In the genomic region with DNA sequence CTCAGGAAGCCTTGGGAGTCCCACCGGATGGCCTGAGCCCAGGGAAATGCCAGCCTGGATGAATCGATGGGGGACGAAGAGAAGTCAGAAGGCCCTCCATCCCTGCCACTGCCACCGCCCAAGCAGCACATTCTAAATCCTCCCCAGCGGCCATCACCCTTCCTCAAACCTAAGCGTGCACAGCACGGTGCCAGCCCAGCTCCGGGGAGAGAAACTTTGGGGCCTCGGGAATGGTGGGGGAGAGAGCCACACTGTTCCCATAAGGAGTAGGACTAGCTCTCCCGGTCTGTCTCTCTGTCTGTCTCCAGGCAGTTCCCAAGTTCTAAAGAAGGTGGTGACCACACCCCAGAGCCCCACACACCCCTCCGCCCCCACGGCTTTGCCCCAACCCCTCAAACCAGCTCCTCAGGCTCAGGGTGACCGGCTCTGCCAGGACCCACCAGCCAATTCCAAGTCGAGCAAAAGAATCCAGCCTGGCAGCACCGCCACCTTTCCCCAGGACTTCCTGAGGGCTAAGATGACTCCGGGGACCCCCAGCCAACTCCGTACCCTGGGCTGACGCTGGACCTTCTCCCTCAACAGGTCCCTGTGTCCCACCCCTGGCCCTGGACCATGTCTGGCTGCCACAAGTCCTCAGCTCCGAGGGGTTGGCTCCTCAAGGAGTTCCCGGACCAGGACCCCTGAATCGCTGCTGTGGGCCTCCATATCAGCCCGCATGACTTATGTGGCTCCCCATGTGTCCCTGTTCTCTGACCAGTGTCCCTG, we compare ENCODE assay signal across 1 cellular context.
TF ChIP-seq lines count a peak whose summit lies in the region.

No MANE protein-coding gene starts in this region.

TF ChIP-seq in H1, 55 proteins besides CTCF, POLR2A, EP300 and RAD21:
- TF ChIP-seq, protein P1, sequence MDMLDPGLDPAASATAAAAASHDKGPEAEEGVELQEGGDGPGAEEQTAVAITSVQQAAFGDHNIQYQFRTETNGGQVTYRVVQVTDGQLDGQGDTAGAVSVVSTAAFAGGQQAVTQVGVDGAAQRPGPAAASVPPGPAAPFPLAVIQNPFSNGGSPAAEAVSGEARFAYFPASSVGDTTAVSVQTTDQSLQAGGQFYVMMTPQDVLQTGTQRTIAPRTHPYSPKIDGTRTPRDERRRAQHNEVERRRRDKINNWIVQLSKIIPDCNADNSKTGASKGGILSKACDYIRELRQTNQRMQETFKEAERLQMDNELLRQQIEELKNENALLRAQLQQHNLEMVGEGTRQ (IDR thresholded peaks at IDR 0.05; ENCODE audit: low read length) = no peak
- no peak for TF ChIP-seq RBBP5 (IDR thresholded peaks at IDR 0.05; ENCODE audit: borderline replicate concordance, low read depth, low read length)
